1 cellular context compared by ENCODE assay signal in the genomic region with DNA sequence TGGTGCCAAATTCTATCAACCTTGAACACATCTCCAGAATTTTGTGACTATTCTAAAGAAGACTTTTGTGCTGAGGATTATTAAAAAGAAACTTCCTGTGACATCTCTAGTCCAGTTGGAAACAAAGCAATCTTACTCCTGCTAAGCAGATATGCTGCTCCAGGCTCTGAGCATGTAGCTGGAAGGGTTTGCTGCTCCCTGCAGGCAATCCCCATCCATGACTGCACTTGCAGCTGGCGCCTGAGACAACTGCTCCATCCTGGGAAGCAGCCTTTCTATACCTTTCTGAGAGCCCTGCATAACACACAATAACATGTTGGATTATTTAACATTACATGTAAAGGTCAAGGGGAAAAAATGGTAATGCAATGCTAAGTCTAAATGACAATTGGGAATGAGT.
TF ChIP-seq lines count a peak whose summit lies in the region.

No MANE protein-coding gene starts in this region.

TF ChIP-seq in HCT116, 20 proteins besides CTCF, POLR2A, EP300 and RAD21 (continued from another document):
- TF ChIP-seq, protein P1, sequence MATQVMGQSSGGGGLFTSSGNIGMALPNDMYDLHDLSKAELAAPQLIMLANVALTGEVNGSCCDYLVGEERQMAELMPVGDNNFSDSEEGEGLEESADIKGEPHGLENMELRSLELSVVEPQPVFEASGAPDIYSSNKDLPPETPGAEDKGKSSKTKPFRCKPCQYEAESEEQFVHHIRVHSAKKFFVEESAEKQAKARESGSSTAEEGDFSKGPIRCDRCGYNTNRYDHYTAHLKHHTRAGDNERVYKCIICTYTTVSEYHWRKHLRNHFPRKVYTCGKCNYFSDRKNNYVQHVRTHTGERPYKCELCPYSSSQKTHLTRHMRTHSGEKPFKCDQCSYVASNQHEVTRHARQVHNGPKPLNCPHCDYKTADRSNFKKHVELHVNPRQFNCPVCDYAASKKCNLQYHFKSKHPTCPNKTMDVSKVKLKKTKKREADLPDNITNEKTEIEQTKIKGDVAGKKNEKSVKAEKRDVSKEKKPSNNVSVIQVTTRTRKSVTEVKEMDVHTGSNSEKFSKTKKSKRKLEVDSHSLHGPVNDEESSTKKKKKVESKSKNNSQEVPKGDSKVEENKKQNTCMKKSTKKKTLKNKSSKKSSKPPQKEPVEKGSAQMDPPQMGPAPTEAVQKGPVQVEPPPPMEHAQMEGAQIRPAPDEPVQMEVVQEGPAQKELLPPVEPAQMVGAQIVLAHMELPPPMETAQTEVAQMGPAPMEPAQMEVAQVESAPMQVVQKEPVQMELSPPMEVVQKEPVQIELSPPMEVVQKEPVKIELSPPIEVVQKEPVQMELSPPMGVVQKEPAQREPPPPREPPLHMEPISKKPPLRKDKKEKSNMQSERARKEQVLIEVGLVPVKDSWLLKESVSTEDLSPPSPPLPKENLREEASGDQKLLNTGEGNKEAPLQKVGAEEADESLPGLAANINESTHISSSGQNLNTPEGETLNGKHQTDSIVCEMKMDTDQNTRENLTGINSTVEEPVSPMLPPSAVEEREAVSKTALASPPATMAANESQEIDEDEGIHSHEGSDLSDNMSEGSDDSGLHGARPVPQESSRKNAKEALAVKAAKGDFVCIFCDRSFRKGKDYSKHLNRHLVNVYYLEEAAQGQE (IDR thresholded peaks at IDR 0.05; ENCODE audit: low read depth): no peak
- no peak for TF ChIP-seq YY1 (IDR thresholded peaks at IDR 0.05; ENCODE audit: extremely low read depth, insufficient replicate concordance, low read depth, low read length)
- TF ChIP-seq FOSL1 (IDR thresholded peaks at IDR 0.05; ENCODE audit: low read depth): no peak
- no peak for TF ChIP-seq JUND (IDR thresholded peaks at IDR 0.05)
- TF ChIP-seq ZNF274 (IDR thresholded peaks at IDR 0.05; ENCODE audit: low read depth, low read length): no peak
- no peak for TF ChIP-seq ELF1 (IDR thresholded peaks at IDR 0.05; ENCODE audit: borderline replicate concordance, low read depth)
- TF ChIP-seq, protein P2, sequence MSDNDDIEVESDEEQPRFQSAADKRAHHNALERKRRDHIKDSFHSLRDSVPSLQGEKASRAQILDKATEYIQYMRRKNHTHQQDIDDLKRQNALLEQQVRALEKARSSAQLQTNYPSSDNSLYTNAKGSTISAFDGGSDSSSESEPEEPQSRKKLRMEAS (IDR thresholded peaks at IDR 0.05): no peak
- no peak for TF ChIP-seq CEBPB (IDR thresholded peaks at IDR 0.05; ENCODE audit: low read depth)
